8 cellular contexts compared by ENCODE assay signal in genomic region chr2:112626604-112627059, GRCh38. TPM values are rescaled to one million over a fixed set of nuclear protein-coding genes. Genes with fewer than 3 reads are reported as not detected.
DNase-seq lines count a peak whose midpoint lies in the region; ATAC-seq and TF ChIP-seq lines count a peak whose summit lies in the region.

No MANE protein-coding gene starts in this region.

- H3K4me2 ChIP-seq in DOHH2 (ENCODE audit: low read length) (peak overlapping the region; percentile 61), PC-9 (peak overlapping the region; percentile 76), neural cell (ENCODE audit: low read length) (no peak overlapping the region)

- H3K9me2 ChIP-seq in DOHH2 (replicated peaks; ENCODE audit: control insufficient read depth, low read length) (no peaks in the 10 kb centered on the region), PC-9 (ENCODE audit: insufficient read depth) (no peaks in the 10 kb centered on the region), neural cell (ENCODE audit: insufficient read depth, low read length) (no peaks in the 10 kb centered on the region)

- DNase-seq in PC-9 (peak in 1 of 2 experiments; percentile 65), fibroblast of gingiva (ENCODE audit: low read depth) (peak; percentile 60), superior temporal gyrus (ENCODE audit: extremely low spot score) (peak; percentile 85)

- TF ChIP-seq EP300 in neural cell (conservative IDR thresholded peaks at IDR 0.05; ENCODE audit: poor library complexity, severe bottlenecking), result no peak

- H3K36me3 ChIP-seq in DOHH2 (ENCODE audit: control insufficient read depth, low read length), result no peaks in the 10 kb centered on the region
- no peaks in the 10 kb centered on the region for H3K36me3 ChIP-seq in PC-9 (ENCODE audit: low read depth)
- no peaks in the 10 kb centered on the region for H3K36me3 ChIP-seq in neural cell (ENCODE audit: insufficient read depth, low read length)

- H3K27ac ChIP-seq in DOHH2 (ENCODE audit: low read depth, low read length) (no peak overlapping the region), PC-9 (peak overlapping the region; percentile 95), neural cell (ENCODE audit: low read length) (no peak overlapping the region)

- H3K4me3 ChIP-seq in DOHH2 (ENCODE audit: low read length) (peak overlapping the region; percentile 45), PC-9 (peak overlapping the region; percentile 45; the same call in 1 of the 2 replicates), neural cell (ENCODE audit: low read length) (no peak overlapping the region)

- TF ChIP-seq CTCF in DOHH2 (IDR thresholded peaks at IDR 0.05; ENCODE audit: low read depth, low read length, poor library complexity, severe bottlenecking) (peak; percentile 95), PC-9 (conservative IDR thresholded peaks at IDR 0.05) (peak; percentile 85), neural cell (IDR thresholded peaks at IDR 0.05; ENCODE audit: poor library complexity, severe bottlenecking) (peak; percentile 56)

- CTCF ChIA-PET in PC-9 (lab: Charles Lee), result interaction anchor here (0.6 to 5.0 kb wide), 4 partner anchors 18 to 135 kb away, joined by 3 to 39 read pairs (median 4); no protein-coding TSS in a partner anchor

- peaks cover 22% of the 10 kb centered on the region for H3K4me1 Mint-ChIP-seq in activated T-helper 17 cell treated with anti-CD3 and anti-CD28 coated beads, Interleukin-2, amount 50 U/mL, for 72 hours

- H3K9me3 ChIP-seq in DOHH2 (ENCODE audit: control insufficient read depth, insufficient read depth, low read length), result no peaks in the 10 kb centered on the region
- H3K9me3 ChIP-seq in PC-9 (ENCODE audit: insufficient read depth, low read depth), result no peaks in the 10 kb centered on the region
- H3K9me3 ChIP-seq in neural cell (ENCODE audit: low read length), result no peaks in the 10 kb centered on the region

- no peaks in the 10 kb centered on the region for H3F3A ChIP-seq in DOHH2 (ENCODE audit: control insufficient read depth, insufficient read depth)
- H3F3A ChIP-seq in PC-9 (ENCODE audit: insufficient read depth, low read depth), result peaks cover 75% of the 10 kb centered on the region
- no peaks in the 10 kb centered on the region for H3F3A ChIP-seq in neural cell (ENCODE audit: insufficient read depth, low read length, poor library complexity, severe bottlenecking)

- H3K4me3 Mint-ChIP-seq in activated T-helper 17 cell treated with anti-CD3 and anti-CD28 coated beads, Interleukin-2, amount 50 U/mL, for 72 hours, result peak overlapping the region; percentile 73

- intact Hi-C loops in PC-9 (cut with micrococcal nuclease; ENCODE audit: unreplicated experiment), result loop anchor here (1.0 to 2.0 kb wide), 4 partner anchors 19 to 100 kb away; partner anchors contain the start of gene SLC20A1

- H3K27me3 ChIP-seq in DOHH2 (ENCODE audit: control insufficient read depth, low read length), result peaks cover 19% of the 10 kb centered on the region
- no peaks in the 10 kb centered on the region for H3K27me3 ChIP-seq in PC-9 (ENCODE audit: insufficient read depth, low read depth)
- H3K27me3 ChIP-seq in neural cell (ENCODE audit: insufficient read depth, low read depth, low read length), result no peaks in the 10 kb centered on the region

- no TSS peak for BruUV-seq in PC-9 (replicated peaks; lab: Mats Ljungman, UMichigan)

- peak overlapping the region; percentile 68 for H3K27ac Mint-ChIP-seq in activated T-helper 17 cell treated with anti-CD3 and anti-CD28 coated beads, Interleukin-2, amount 50 U/mL, for 72 hours

- POLR2A ChIA-PET in PC-9 (lab: Charles Lee; ENCODE audit: unreplicated experiment), result interaction anchor here (0.6 to 1.0 kb wide), 2 partner anchors 98 to 512 kb away, joined by 4 to 11 read pairs; no protein-coding TSS in a partner anchor

- no peak overlapping the region for H3K9ac ChIP-seq in neural cell (ENCODE audit: low read length)

- H3K79me2 ChIP-seq in DOHH2 (ENCODE audit: control insufficient read depth, low read length) (no peaks in the 10 kb centered on the region), PC-9 (ENCODE audit: low read depth) (peaks cover 16% of the 10 kb centered on the region), neural cell (replicated peaks; ENCODE audit: insufficient read depth, low read length) (no peaks in the 10 kb centered on the region)

- no peaks in the 10 kb centered on the region for H3K27me3 Mint-ChIP-seq in activated T-helper 17 cell treated with anti-CD3 and anti-CD28 coated beads, Interleukin-2, amount 50 U/mL, for 72 hours

- H2AFZ ChIP-seq in PC-9 (no peak overlapping the region), neural cell (ENCODE audit: low read depth, low read length) (no peak overlapping the region)

- H4K20me1 ChIP-seq in DOHH2 (ENCODE audit: control insufficient read depth, insufficient read depth, low read depth, low read length), result no peaks in the 10 kb centered on the region
- H4K20me1 ChIP-seq in PC-9 (ENCODE audit: insufficient read depth), result no peaks in the 10 kb centered on the region
- H4K20me1 ChIP-seq in neural cell (ENCODE audit: insufficient read depth), result no peaks in the 10 kb centered on the region

- ATAC-seq in HG03460 (IDR thresholded peaks at IDR 0.05; ENCODE audit: unreplicated experiment) (peak; percentile 49), GM18511 (IDR thresholded peaks at IDR 0.05; ENCODE audit: unreplicated experiment) (no peak)
- ATAC-seq in activated T-helper 17 cell treated with anti-CD3 and anti-CD28 coated beads, Interleukin-2, amount 50 U/mL, for 72 hours (replicated peaks), result peak; percentile 61

- no peaks in the 10 kb centered on the region for H3K36me3 Mint-ChIP-seq in activated T-helper 17 cell treated with anti-CD3 and anti-CD28 coated beads, Interleukin-2, amount 50 U/mL, for 72 hours (ENCODE audit: low read depth)

- no peaks in the 10 kb centered on the region for H3K9me3 Mint-ChIP-seq in activated T-helper 17 cell treated with anti-CD3 and anti-CD28 coated beads, Interleukin-2, amount 50 U/mL, for 72 hours

- TF ChIP-seq RAD21 in neural cell (conservative IDR thresholded peaks at IDR 0.05), result peak; percentile 46

- peaks cover 16% of the 10 kb centered on the region for H3K4me1 ChIP-seq in DOHH2 (ENCODE audit: control insufficient read depth, low read length)
- peaks cover 96% of the 10 kb centered on the region for H3K4me1 ChIP-seq in PC-9 (replicated peaks; ENCODE audit: insufficient read depth)

TF ChIP-seq in neural cell, 6 proteins besides CTCF, POLR2A, EP300 and RAD21:
- TF ChIP-seq EZH2 (IDR thresholded peaks at IDR 0.05; ENCODE audit: borderline replicate concordance, insufficient read depth, low read length, poor library complexity, severe bottlenecking), result no peak
- peak; percentile 61 for TF ChIP-seq SMC3 (conservative IDR thresholded peaks at IDR 0.05; ENCODE audit: poor library complexity)

RNA-seq across cellular contexts. Expression of gene SLC20A1, which starts 19.1 kb away (rescaled TPM):
- total RNA-seq in PC-9 (2021), result 99.9 and 106 TPM in 2 replicates
- total RNA-seq in activated T-helper 17 cell treated with anti-CD3 and anti-CD28 coated beads, Interleukin-2, amount 50 U/mL, for 72 hours, result 100 to 1,000 TPM in 1 of 2 donors, 10 to 100 TPM in 1; 77.3 to 124 TPM
- polyA plus RNA-seq in neural cell, result 61.4 and 66.3 TPM in 2 replicates
- polyA minus RNA-seq in neural cell, result 53.1 and 68.2 TPM in 2 replicates

RNA-seq across cellular contexts. Expression of gene CHCHD5, which starts 42.2 kb away (rescaled TPM):
- 38.4 and 64.3 TPM in 2 replicates for total RNA-seq in PC-9 (2021)
- 10 to 100 TPM; 25.2 to 28.9 TPM for total RNA-seq in activated T-helper 17 cell treated with anti-CD3 and anti-CD28 coated beads, Interleukin-2, amount 50 U/mL, for 72 hours
- polyA plus RNA-seq in neural cell, result 34.9 and 41.1 TPM in 2 replicates
- 7.1 and 14.1 TPM in 2 replicates for polyA minus RNA-seq in neural cell
